In the genomic region with DNA sequence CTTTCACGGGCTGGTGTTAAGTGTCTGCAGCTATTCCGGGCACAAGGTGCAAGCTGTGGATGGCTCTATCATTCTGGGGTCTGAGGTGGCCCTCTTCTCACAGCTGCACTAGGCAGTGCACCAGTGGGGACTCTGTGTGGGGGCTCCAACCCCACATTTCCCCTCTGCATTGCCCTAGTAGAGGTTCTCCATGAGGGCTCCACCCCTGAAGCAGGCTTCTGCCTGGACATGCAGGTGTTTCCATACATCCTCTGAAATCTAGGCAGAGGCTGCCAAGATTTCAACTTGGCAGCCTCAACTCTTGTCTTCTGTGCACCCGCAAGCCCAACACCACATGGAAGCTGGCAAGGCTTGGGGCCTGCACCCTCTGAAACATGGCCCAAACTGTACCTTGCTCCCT, we compare ENCODE assay signal across 2 cellular contexts. TPM values are rescaled to one million over a fixed set of nuclear protein-coding genes. Genes with fewer than 3 reads are reported as not detected.
"Had no signal": no experiment of that assay in that cellular context is flagged by ENCODE, and none has a peak within 500 bp of the region (broad histone marks: within the 10 kb centered on the region; RNA-seq: fewer than 3 reads in every experiment).

No MANE protein-coding gene starts in this region.

RNA-seq across cellular contexts. Expression of a gene that starts 52.1 kb away (rescaled TPM):
- total RNA-seq: G401, GM12878 had no signal
- polyA plus RNA-seq: GM12878 had no signal
